ENCODE assay signal across 32 cellular contexts in the genomic region with DNA sequence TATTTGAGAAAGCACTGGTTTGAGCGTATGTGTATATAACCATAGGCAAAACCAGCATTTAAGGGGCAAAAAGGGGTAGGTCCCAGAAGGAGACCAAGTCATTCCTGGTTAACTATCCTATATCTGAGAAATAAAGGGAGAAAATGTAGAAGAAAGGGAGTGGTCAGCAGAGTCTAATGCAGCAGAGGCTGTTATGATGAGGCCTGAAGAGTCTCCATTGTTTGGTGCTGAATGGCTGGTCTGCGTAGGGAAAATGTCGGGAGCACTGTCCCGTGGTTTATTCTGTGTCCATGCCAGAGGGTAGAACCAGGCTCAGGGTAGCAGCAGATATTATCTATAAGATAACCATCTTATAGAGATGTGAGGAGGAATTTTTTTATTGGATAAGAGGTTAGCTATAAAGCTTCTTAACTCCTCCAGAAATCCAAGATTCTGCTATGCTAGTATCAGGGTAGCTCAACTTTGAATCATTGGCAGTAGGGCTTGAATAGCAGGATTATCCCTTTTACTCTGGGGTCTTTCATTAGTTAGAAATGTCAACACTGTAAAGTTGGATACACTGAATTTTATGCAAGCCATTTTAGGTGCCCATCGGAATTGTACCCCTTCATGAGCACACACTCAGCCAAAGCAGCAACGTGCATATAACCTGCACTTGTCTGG.
A peak's percentile ranks its signal among the peaks of the same experiment; 100 is the strongest.
DNase-seq lines count a peak whose midpoint lies in the region; ATAC-seq and TF ChIP-seq lines count a peak whose summit lies in the region.
"Had no signal": no experiment of that assay in that cellular context is flagged by ENCODE, and none has a peak within 500 bp of the region (broad histone marks: within the 10 kb centered on the region; RNA-seq: fewer than 3 reads in every experiment).

No MANE protein-coding gene starts in this region.

- no peaks in the 10 kb centered on the region for H3K9me3 ChIP-seq in ascending aorta
- H3K9me3 ChIP-seq: A549, left lung, prostate gland, sigmoid colon, SJCRH30, tibial artery, vagina had no signal

- DNase-seq in GM23338 (ENCODE audit: low spot score) (peak; percentile 10), NCI-H69 (lab: John Stamatoyannopoulos, UW) (peak; percentile 73), endothelial cell (ENCODE audit: low spot score) (no peak), neural crest cell (ENCODE audit: low read depth, low spot score) (no peak), ascending aorta (ENCODE audit: low spot score in 2 of 2) (no peak), RWPE1 (ENCODE audit: low spot score) (no peak), GOT3 (lab: John Stamatoyannopoulos, UW) (no peak)
- DNase-seq: activated B cell treated with CpG ODN at 0.5 μM for 24 hours; activated CD4-positive, alpha-beta T cell treated with anti-CD3 and anti-CD28 coated beads, Interleukin-2, amount 50 U/mL, for 1 hour; activated gamma-delta T cell; activated naive CD8-positive, alpha-beta T cell treated with anti-CD3 and anti-CD28 coated beads for 36 hours; activated T-cell treated with anti-CD3 and anti-CD28 coated beads, Interleukin-2, amount 50 U/mL, for 1 hour; anterior cingulate cortex; CD8-positive, alpha-beta memory T cell; effector CD8-positive, alpha-beta T cell; HCEC 1CT; islet precursor cell; Kasumi-1; left lung; mesenchymal stem cell; sigmoid colon; SJCRH30; stimulated activated CD4-positive, alpha-beta T cell treated with anti-CD3 and anti-CD28 coated beads, Interleukin-12 subunit alpha, Interleukin-12 subunit beta, amount 100 ng/mL, for 4 hours; stimulated activated CD4-positive, alpha-beta T cell treated with anti-CD3 and anti-CD28 coated beads, Interleukin-4, amount 100 ng/mL, for 1 hour; T1000; tibial artery had no signal

- H3K4me1 ChIP-seq in GM23338 (ENCODE audit: insufficient read depth) (peaks cover 27% of the 10 kb centered on the region), ascending aorta (no peaks in the 10 kb centered on the region)
- H3K4me1 ChIP-seq: A549, prostate gland, SJCRH30, vagina had no signal

- H3F3A ChIP-seq in GM23338 (replicated peaks; ENCODE audit: low read depth), result no peaks in the 10 kb centered on the region

- H4K20me1 ChIP-seq in GM23338 (replicated peaks; ENCODE audit: insufficient read depth), result no peaks in the 10 kb centered on the region

- H3K4me3 Mint-ChIP-seq in GM23338, result no peak overlapping the region
- no peak overlapping the region for H3K4me3 Mint-ChIP-seq in endothelial cell (ENCODE audit: unreplicated experiment)
- H3K4me3 Mint-ChIP-seq in neural crest cell, result no peak overlapping the region
- H3K4me3 Mint-ChIP-seq: activated B cell treated with CpG ODN at 0.5 μM for 24 hours; activated naive CD8-positive, alpha-beta T cell treated with anti-CD3 and anti-CD28 coated beads for 36 hours; B cell; CD8-positive, alpha-beta memory T cell had no signal

- H2AFZ ChIP-seq in GM23338, result no peak overlapping the region

- no peak overlapping the region for H3K4me3 ChIP-seq in GM23338
- no peak overlapping the region for H3K4me3 ChIP-seq in ascending aorta
- H3K4me3 ChIP-seq: A549, GM12878, left lung, prostate gland, sigmoid colon, SJCRH30, tibial artery, vagina had no signal

- no peaks in the 10 kb centered on the region for H3K27me3 ChIP-seq in GM23338 (ENCODE audit: insufficient read depth)
- no peaks in the 10 kb centered on the region for H3K27me3 ChIP-seq in ascending aorta
- H3K27me3 ChIP-seq: left lung, sigmoid colon, SJCRH30, tibial artery, vagina had no signal

- H3K36me3 Mint-ChIP-seq in GM23338 (ENCODE audit: low read depth) (peaks cover 7% of the 10 kb centered on the region; the same call in 2 of the 3 replicates), endothelial cell (ENCODE audit: low read depth, unreplicated experiment) (peaks cover 5% of the 10 kb centered on the region), neural crest cell (ENCODE audit: low read depth) (peaks cover 8% of the 10 kb centered on the region)
- H3K36me3 Mint-ChIP-seq: activated naive CD8-positive, alpha-beta T cell treated with anti-CD3 and anti-CD28 coated beads for 36 hours; CD8-positive, alpha-beta memory T cell had no signal

- H3K9me3 Mint-ChIP-seq in GM23338 (no peaks in the 10 kb centered on the region), endothelial cell (ENCODE audit: unreplicated experiment) (no peaks in the 10 kb centered on the region), neural crest cell (no peaks in the 10 kb centered on the region)
- H3K9me3 Mint-ChIP-seq: activated B cell treated with CpG ODN at 0.5 μM for 24 hours had no signal

- intact Hi-C loops in ascending aorta (cut with DNase I), result no loop called here

- no peaks in the 10 kb centered on the region for H3K9me2 ChIP-seq in GM23338 (ENCODE audit: insufficient read depth)

- H3K27ac ChIP-seq in GM23338 (ENCODE audit: low read depth), result no peak overlapping the region
- H3K27ac ChIP-seq in ascending aorta, result no peak overlapping the region
- H3K27ac ChIP-seq in RWPE1, result no peak overlapping the region
- H3K27ac ChIP-seq: A549, left lung, prostate gland, sigmoid colon, SJCRH30, tibial artery, vagina had no signal

- H3K36me3 ChIP-seq in GM23338 (ENCODE audit: insufficient read depth) (no peaks in the 10 kb centered on the region), ascending aorta (no peaks in the 10 kb centered on the region)
- H3K36me3 ChIP-seq: prostate gland, sigmoid colon, tibial artery, vagina had no signal

- CTCF ChIA-PET in RWPE1 (lab: Yijun Ruan, JAX), result no interaction called here

- peak; percentile 60 for ATAC-seq in GM23338
- ATAC-seq in HG03439 (IDR thresholded peaks at IDR 0.05; ENCODE audit: unreplicated experiment), result no peak
- ATAC-seq: A549, left lung had no signal

- no peaks in the 10 kb centered on the region for H3K27me3 Mint-ChIP-seq in GM23338 (ENCODE audit: insufficient read depth, low read depth, poor library complexity)
- H3K27me3 Mint-ChIP-seq in endothelial cell (ENCODE audit: unreplicated experiment), result peaks cover 3% of the 10 kb centered on the region
- no peaks in the 10 kb centered on the region for H3K27me3 Mint-ChIP-seq in neural crest cell (ENCODE audit: low read depth)
- H3K27me3 Mint-ChIP-seq: activated B cell treated with CpG ODN at 0.5 μM for 24 hours; activated naive CD8-positive, alpha-beta T cell treated with anti-CD3 and anti-CD28 coated beads for 36 hours; B cell; CD8-positive, alpha-beta memory T cell had no signal

- H3K27ac Mint-ChIP-seq in GM23338, result no peak overlapping the region; the same call in 1 of the 2 replicates
- peak overlapping the region; percentile 62 for H3K27ac Mint-ChIP-seq in endothelial cell (ENCODE audit: unreplicated experiment)
- H3K27ac Mint-ChIP-seq in neural crest cell (ENCODE audit: unreplicated experiment), result peak overlapping the region; percentile 94
- H3K27ac Mint-ChIP-seq: activated B cell treated with CpG ODN at 0.5 μM for 24 hours; activated naive CD8-positive, alpha-beta T cell treated with anti-CD3 and anti-CD28 coated beads for 36 hours; B cell; CD8-positive, alpha-beta memory T cell had no signal

- no peak for TF ChIP-seq CTCF in GM23338 (conservative IDR thresholded peaks at IDR 0.05; ENCODE audit: low read depth in 2 of 2)
- TF ChIP-seq CTCF in endothelial cell (IDR thresholded peaks at IDR 0.05; ENCODE audit: unreplicated experiment), result no peak
- TF ChIP-seq CTCF in neural crest cell (conservative IDR thresholded peaks at IDR 0.05), result no peak
- no peak for TF ChIP-seq CTCF in ascending aorta (IDR thresholded peaks at IDR 0.05)
- TF ChIP-seq CTCF in RWPE1 (conservative IDR thresholded peaks at IDR 0.05; ENCODE audit: low read depth), result no peak

- no peak overlapping the region for H3K4me2 ChIP-seq in GM23338
- H3K4me2 ChIP-seq: A549 had no signal

- H3K4me1 Mint-ChIP-seq in GM23338, result peaks cover 29% of the 10 kb centered on the region
- peaks cover under 1% of the 10 kb centered on the region for H3K4me1 Mint-ChIP-seq in endothelial cell (ENCODE audit: unreplicated experiment)
- H3K4me1 Mint-ChIP-seq in neural crest cell, result peaks cover 25% of the 10 kb centered on the region
- H3K4me1 Mint-ChIP-seq: activated naive CD8-positive, alpha-beta T cell treated with anti-CD3 and anti-CD28 coated beads for 36 hours; CD8-positive, alpha-beta memory T cell had no signal

- POLR2A ChIA-PET in RWPE1 (lab: Yijun Ruan, JAX; ENCODE audit: low non-redundant PET), result no interaction called here

- H3K79me2 ChIP-seq in GM23338 (replicated peaks; ENCODE audit: insufficient read depth), result no peaks in the 10 kb centered on the region

TF ChIP-seq in GM23338, 12 proteins besides CTCF, POLR2A, EP300 and RAD21 (continues in another document):
- TF ChIP-seq POLR2AphosphoS5 (IDR thresholded peaks at IDR 0.05; ENCODE audit: low read depth), result no peak

Comparison
In these comparisons a context has a peak if more than half of its experiments do, and no peak if none do; other contexts are left out.
1. DNase-seq: peak in GM23338 (single experiment) and NCI-H69 (single experiment); none in endothelial cell (single experiment), neural crest cell (single experiment), ascending aorta (0 of 2), RWPE1 (single experiment) and GOT3 (single experiment).